ENCODE assay signal across 8 cellular contexts in genomic region chr17:36485805-36486203, GRCh38. TPM values are rescaled to one million over a fixed set of nuclear protein-coding genes. Genes with fewer than 3 reads are reported as not detected.
DNase-seq lines count a peak whose midpoint lies in the region; ATAC-seq and TF ChIP-seq lines count a peak whose summit lies in the region.

No MANE protein-coding gene starts in this region.

- no peaks in the 10 kb centered on the region for H3K9me3 ChIP-seq in prostate gland
- H3K9me3 ChIP-seq in adrenal gland (replicated peaks in 1 of 3), result no peaks in the 10 kb centered on the region

- 39% methylated on average over 10 of the region's 10 CpGs for WGBS in prostate gland
- 34 to 41% (median 35%) methylated on average over 10 of the region's 10 CpGs for WGBS in adrenal gland, 4 donors

- H3K36me3 Mint-ChIP-seq in endothelial cell (ENCODE audit: low read depth, unreplicated experiment), result peaks cover 12% of the 10 kb centered on the region

- no peaks in the 10 kb centered on the region for H3K27me3 ChIP-seq in prostate gland (replicated peaks; ENCODE audit: insufficient read depth)
- no peaks in the 10 kb centered on the region for H3K27me3 ChIP-seq in adrenal gland

- H3K27ac Mint-ChIP-seq in endothelial cell (ENCODE audit: unreplicated experiment), result peak overlapping the region; percentile 96

- H3K4me3 Mint-ChIP-seq in endothelial cell (ENCODE audit: unreplicated experiment), result peak overlapping the region; percentile 100

- no peaks in the 10 kb centered on the region for H3K9me3 Mint-ChIP-seq in endothelial cell (ENCODE audit: unreplicated experiment)

- intact Hi-C loops in prostate gland (cut with DNase I), result loop anchor here (5.0 to 10.0 kb wide), 2 partner anchors 46 to 341 kb away; partner anchors contain the start of genes MYO19 and PIGW
- intact Hi-C loops in adrenal gland (cut with DNase I), result loop anchor here in 1 of 2 donors (10.0 kb wide), 1 partner anchor 511 kb away; no protein-coding TSS in a partner anchor

- H3K27ac ChIP-seq in prostate gland (no peak overlapping the region), adrenal gland (peak overlapping the region in 1 of 5 donors; percentile 81)

- no peaks in the 10 kb centered on the region for H3K36me3 ChIP-seq in prostate gland
- no peaks in the 10 kb centered on the region for H3K36me3 ChIP-seq in adrenal gland (replicated peaks in 1 of 2)

- peaks cover 9% of the 10 kb centered on the region for H3K27me3 Mint-ChIP-seq in endothelial cell (ENCODE audit: unreplicated experiment)

- peak; percentile 57 for DNase-seq in NCI-H146 treated with DMSO at 0.1 percent for 48 hours (lab: John Stamatoyannopoulos, UW; ENCODE audit: unreplicated experiment)
- no peak for DNase-seq in endothelial cell (ENCODE audit: low spot score)
- DNase-seq in prostate gland (ENCODE audit: low spot score), result no peak
- no peak for DNase-seq in D341Med (ENCODE audit: low spot score)
- DNase-seq in Kasumi-1 (lab: John Stamatoyannopoulos, UW), result no peak
- no peak for DNase-seq in adrenal gland

- H3K4me1 ChIP-seq in prostate gland (replicated peaks) (no peaks in the 10 kb centered on the region), adrenal gland (replicated peaks in 1 of 2) (peaks cover 12 to 29% of the 10 kb centered on the region in 2 donors)

- H3K4me3 ChIP-seq in prostate gland (peak overlapping the region; percentile 92 to 97), adrenal gland (peak overlapping the region in 1 of 4 donors; percentile 92)

- H3K4me1 Mint-ChIP-seq in endothelial cell (ENCODE audit: unreplicated experiment), result peaks cover 25% of the 10 kb centered on the region

- ATAC-seq in GM18907 (IDR thresholded peaks at IDR 0.05; ENCODE audit: unreplicated experiment), result peak; percentile 5
- no peak for ATAC-seq in GM18520 (IDR thresholded peaks at IDR 0.05; ENCODE audit: unreplicated experiment)

- no peak for TF ChIP-seq POLR2A in prostate gland (IDR thresholded peaks at IDR 0.05)
- no peak for TF ChIP-seq POLR2A in adrenal gland (IDR thresholded peaks at IDR 0.05)

- no peak for TF ChIP-seq CTCF in endothelial cell (IDR thresholded peaks at IDR 0.05; ENCODE audit: unreplicated experiment)
- no peak for TF ChIP-seq CTCF in prostate gland (IDR thresholded peaks at IDR 0.05)
- no peak for TF ChIP-seq CTCF in adrenal gland (IDR thresholded peaks at IDR 0.05)

RNA-seq across cellular contexts. Expression of gene ZNHIT3, which starts 0.7 kb away (rescaled TPM):
- total RNA-seq in endothelial cell (ENCODE audit: unreplicated experiment) (46.9 TPM), prostate gland (10 to 100 TPM; 29.1 to 36.9 TPM), adrenal gland (10 to 100 TPM; 13.6 to 43.9 (median 34.1) TPM)
- 10 to 100 TPM; 26.5 to 59.8 (median 34.5) TPM for polyA plus RNA-seq in adrenal gland

RNA-seq across cellular contexts. Expression of gene MYO19, which starts 48.9 kb away (rescaled TPM):
- 60.3 TPM for total RNA-seq in endothelial cell (ENCODE audit: unreplicated experiment)
- total RNA-seq in prostate gland, result 10 to 100 TPM; 49.4 to 56.4 TPM
- 10 to 100 TPM; 12.0 to 32.5 (median 27.9) TPM for total RNA-seq in adrenal gland
- polyA plus RNA-seq in adrenal gland, result 10 to 100 TPM; 16.3 to 43.6 (median 37.5) TPM

RNA-seq across cellular contexts. Expression of gene PIGW, which starts 49.0 kb away (rescaled TPM):
- 5.4 TPM for total RNA-seq in endothelial cell (ENCODE audit: unreplicated experiment)
- total RNA-seq in prostate gland, result 1 to 10 TPM; 6.4 to 7.1 TPM
- 10 to 100 TPM in 1 of 8 donors, 1 to 10 TPM in 7; 1.7 to 13.2 (median 5.2) TPM for total RNA-seq in adrenal gland
- 10 to 100 TPM in 1 of 3 donors, 1 to 10 TPM in 2; 2.4 to 14.6 (median 3.0) TPM for polyA plus RNA-seq in adrenal gland

RNA-seq across cellular contexts. Expression of gene GGNBP2, which starts 58.9 kb away (rescaled TPM):
- total RNA-seq in endothelial cell (ENCODE audit: unreplicated experiment) (84.4 TPM), prostate gland (10 to 100 TPM; 34.8 to 71.7 TPM), adrenal gland (10 to 100 TPM; 30.4 to 66.6 (median 60.4) TPM)
- 10 to 100 TPM; 39.0 to 87.3 (median 48.5) TPM for polyA plus RNA-seq in adrenal gland
